Comparison of ENCODE assay signal across 21 cellular contexts in the genomic region with DNA sequence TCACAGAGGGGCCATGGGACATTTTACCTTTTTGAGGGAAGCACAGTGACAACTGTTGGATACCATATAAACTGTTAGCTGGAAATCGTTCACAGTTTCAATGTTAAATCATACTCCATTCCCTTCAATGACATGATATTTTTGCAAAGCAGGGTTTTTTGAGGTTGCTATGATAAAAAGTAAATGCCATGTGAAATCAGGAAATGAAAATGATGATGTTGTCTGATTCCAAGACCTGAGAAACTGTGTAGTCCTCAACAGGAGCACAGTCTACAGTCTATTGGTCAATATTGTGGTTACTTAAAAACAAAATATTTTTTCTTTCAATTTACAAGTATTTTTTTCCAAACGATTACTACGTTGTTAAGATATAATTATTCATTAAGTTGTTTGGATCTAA. TPM values are rescaled to one million over a fixed set of nuclear protein-coding genes. Genes with fewer than 3 reads are reported as not detected.
DNase-seq lines count a peak whose midpoint lies in the region; ATAC-seq and TF ChIP-seq lines count a peak whose summit lies in the region.
"Had no signal": no experiment of that assay in that cellular context is flagged by ENCODE, and none has a peak within 500 bp of the region (broad histone marks: within the 10 kb centered on the region; RNA-seq: fewer than 3 reads in every experiment).

No MANE protein-coding gene starts in this region.

- H3K27ac ChIP-seq in A673 (ENCODE audit: low read depth, low read length, poor library complexity, severe bottlenecking), result no peak overlapping the region
- H3K27ac ChIP-seq: ascending aorta, dorsolateral prefrontal cortex, SK-N-MC, thoracic aorta had no signal

- BruUV-seq in A673 (replicated peaks; lab: Mats Ljungman, UMichigan), result no TSS peak

- POLR2A ChIA-PET in A673 (lab: Charles Lee; ENCODE audit: low non-redundant PET), result no interaction called here

- intact Hi-C loops in activated T-helper 2 cell treated with anti-CD3 and anti-CD28 coated beads, Interferon-gamma antibody, Interleukin-2, Interleukin-4, amounts not matched to agents 10 μg/mL and 5 μg/mL and 100 μg/mL, durations not matched to agents 14 hours and 24 hours and 36 hours (cut with micrococcal nuclease), result loop anchor here (1.0 to 5.0 kb wide), 7 partner anchors 8 to 1608 kb away; a partner anchor contains a TSS
- intact Hi-C loops in A673 (cut with micrococcal nuclease; ENCODE audit: unreplicated experiment), result no loop called here

- no peaks in the 10 kb centered on the region for H3K27me3 Mint-ChIP-seq in stimulated activated naive CD8-positive, alpha-beta T cell treated with anti-CD3 and anti-CD28 coated beads, Interleukin-15, Interleukin-2, amounts not matched to agents 100 ng/mL and 50 ng/mL, for 24 hours
- no peaks in the 10 kb centered on the region for H3K27me3 Mint-ChIP-seq in activated T-helper 2 cell treated with anti-CD3 and anti-CD28 coated beads, Interferon-gamma antibody, Interleukin-2, Interleukin-4, amounts not matched to agents 10 μg/mL and 5 μg/mL and 100 μg/mL, durations not matched to agents 14 hours and 24 hours and 36 hours (ENCODE audit: low read depth)

- DNase-seq in stimulated activated naive CD8-positive, alpha-beta T cell treated with anti-CD3 and anti-CD28 coated beads, Interleukin-15, Interleukin-2, amounts not matched to agents 100 U/mL and 50 U/mL, for 24 hours, result no peak
- DNase-seq in MV-4-11 (lab: John Stamatoyannopoulos, UW), result peak; percentile 65
- no peak for DNase-seq in activated T-helper 2 cell treated with anti-CD3 and anti-CD28 coated beads, Interferon-gamma antibody, Interleukin-2, Interleukin-4, amounts not matched to agents 10 μg/mL and 5 μg/mL and 100 μg/mL, durations not matched to agents 14 hours and 24 hours and 36 hours (ENCODE audit: low spot score)
- DNase-seq in NCI-H1436 treated with DMSO at 0.1 percent for 48 hours (lab: John Stamatoyannopoulos, UW), result no peak
- no peak for DNase-seq in medulla oblongata (ENCODE audit: extremely low spot score)
- no peak for DNase-seq in A673 (ENCODE audit: low spot score)
- DNase-seq: activated gamma-delta T cell treated with Interleukin-2 at 50 U/mL for 16 hours, caudate nucleus, dorsolateral prefrontal cortex, glutamatergic neuron, kidney glomerular epithelial cell had no signal

- H3K4me1 ChIP-seq in A673 (ENCODE audit: insufficient read depth, low read length, poor library complexity, severe bottlenecking), result no peaks in the 10 kb centered on the region
- H3K4me1 ChIP-seq: ascending aorta had no signal

- H3K4me1 Mint-ChIP-seq in stimulated activated naive CD8-positive, alpha-beta T cell treated with anti-CD3 and anti-CD28 coated beads, Interleukin-15, Interleukin-2, amounts not matched to agents 100 ng/mL and 50 ng/mL, for 24 hours (ENCODE audit: low read depth), result peaks cover 97% of the 10 kb centered on the region
- H3K4me1 Mint-ChIP-seq in activated T-helper 2 cell treated with anti-CD3 and anti-CD28 coated beads, Interferon-gamma antibody, Interleukin-2, Interleukin-4, amounts not matched to agents 10 μg/mL and 5 μg/mL and 100 μg/mL, durations not matched to agents 14 hours and 24 hours and 36 hours (ENCODE audit: low read depth), result peaks cover 90% of the 10 kb centered on the region
- H3K4me1 Mint-ChIP-seq: GM23338, WTC11 had no signal

- no peak for ATAC-seq in stimulated activated naive CD8-positive, alpha-beta T cell treated with anti-CD3 and anti-CD28 coated beads, Interleukin-15, Interleukin-2, amounts not matched to agents 100 U/mL and 50 U/mL, for 24 hours
- ATAC-seq: GM23338, WTC11 had no signal

- H3K27me3 ChIP-seq in A673 (replicated peaks; ENCODE audit: insufficient read depth, low read depth, low read length, poor library complexity), result no peaks in the 10 kb centered on the region
- H3K27me3 ChIP-seq: ascending aorta had no signal

- CTCF ChIA-PET in A673 (lab: Charles Lee), result no interaction called here

- H3K9me3 ChIP-seq in A673 (ENCODE audit: low read depth, low read length, poor library complexity, severe bottlenecking), result no peaks in the 10 kb centered on the region
- H3K9me3 ChIP-seq: ascending aorta, thoracic aorta had no signal

- H3K9me3 Mint-ChIP-seq in stimulated activated naive CD8-positive, alpha-beta T cell treated with anti-CD3 and anti-CD28 coated beads, Interleukin-15, Interleukin-2, amounts not matched to agents 100 ng/mL and 50 ng/mL, for 24 hours, result peaks cover 4% of the 10 kb centered on the region
- peaks cover 9% of the 10 kb centered on the region for H3K9me3 Mint-ChIP-seq in activated T-helper 2 cell treated with anti-CD3 and anti-CD28 coated beads, Interferon-gamma antibody, Interleukin-2, Interleukin-4, amounts not matched to agents 10 μg/mL and 5 μg/mL and 100 μg/mL, durations not matched to agents 14 hours and 24 hours and 36 hours
- H3K9me3 Mint-ChIP-seq: GM23338, WTC11 had no signal

- no peaks in the 10 kb centered on the region for H3K36me3 ChIP-seq in A673 (ENCODE audit: insufficient read depth, low read length, poor library complexity, severe bottlenecking)
- H3K36me3 ChIP-seq: ascending aorta, thoracic aorta had no signal

- H3K4me3 Mint-ChIP-seq in stimulated activated naive CD8-positive, alpha-beta T cell treated with anti-CD3 and anti-CD28 coated beads, Interleukin-15, Interleukin-2, amounts not matched to agents 100 ng/mL and 50 ng/mL, for 24 hours, result peak overlapping the region; percentile 26
- H3K4me3 Mint-ChIP-seq in activated T-helper 2 cell treated with anti-CD3 and anti-CD28 coated beads, Interferon-gamma antibody, Interleukin-2, Interleukin-4, amounts not matched to agents 10 μg/mL and 5 μg/mL and 100 μg/mL, durations not matched to agents 14 hours and 24 hours and 36 hours (ENCODE audit: low read depth), result no peak overlapping the region
- H3K4me3 Mint-ChIP-seq: GM23338, WTC11 had no signal

- H3K36me3 Mint-ChIP-seq in stimulated activated naive CD8-positive, alpha-beta T cell treated with anti-CD3 and anti-CD28 coated beads, Interleukin-15, Interleukin-2, amounts not matched to agents 100 ng/mL and 50 ng/mL, for 24 hours (ENCODE audit: low read depth), result no peaks in the 10 kb centered on the region
- peaks cover 14% of the 10 kb centered on the region for H3K36me3 Mint-ChIP-seq in activated T-helper 2 cell treated with anti-CD3 and anti-CD28 coated beads, Interferon-gamma antibody, Interleukin-2, Interleukin-4, amounts not matched to agents 10 μg/mL and 5 μg/mL and 100 μg/mL, durations not matched to agents 14 hours and 24 hours and 36 hours (ENCODE audit: low read depth)
- H3K36me3 Mint-ChIP-seq: WTC11 had no signal

- H3K27ac Mint-ChIP-seq in stimulated activated naive CD8-positive, alpha-beta T cell treated with anti-CD3 and anti-CD28 coated beads, Interleukin-15, Interleukin-2, amounts not matched to agents 100 ng/mL and 50 ng/mL, for 24 hours, result peak overlapping the region; percentile 90
- H3K27ac Mint-ChIP-seq in activated T-helper 2 cell treated with anti-CD3 and anti-CD28 coated beads, Interferon-gamma antibody, Interleukin-2, Interleukin-4, amounts not matched to agents 10 μg/mL and 5 μg/mL and 100 μg/mL, durations not matched to agents 14 hours and 24 hours and 36 hours, result peak overlapping the region; percentile 84
- H3K27ac Mint-ChIP-seq: GM23338, WTC11 had no signal

- no peak overlapping the region for H3K4me3 ChIP-seq in A673 (ENCODE audit: low read depth, low read length, poor library complexity, severe bottlenecking)
- H3K4me3 ChIP-seq: ascending aorta, dorsolateral prefrontal cortex, GM23338, lung, SK-N-MC, thoracic aorta had no signal

- TF ChIP-seq CTCF in A673 (conservative IDR thresholded peaks at IDR 0.05; ENCODE audit: low read depth, low read length), result no peak

RNA-seq across cellular contexts. Expression of a gene that starts 24.0 kb away (rescaled TPM):
- total RNA-seq in activated T-helper 2 cell treated with anti-CD3 and anti-CD28 coated beads, Interferon-gamma antibody, Interleukin-2, Interleukin-4, amounts not matched to agents 10 μg/mL and 5 μg/mL and 100 μg/mL, durations not matched to agents 14 hours and 24 hours and 36 hours, result 229 and 237 TPM in 2 replicates
- total RNA-seq in A673 (2021), result 1.7 and 2.3 TPM in 2 replicates

RNA-seq across cellular contexts. Expression of a gene that starts 52.7 kb away (rescaled TPM):
- total RNA-seq in activated T-helper 2 cell treated with anti-CD3 and anti-CD28 coated beads, Interferon-gamma antibody, Interleukin-2, Interleukin-4, amounts not matched to agents 10 μg/mL and 5 μg/mL and 100 μg/mL, durations not matched to agents 14 hours and 24 hours and 36 hours, result 0.11 TPM in 2 replicates
- total RNA-seq in A673 (2021), result not detected in 2 replicates
- total RNA-seq: ascending aorta, NCI-H460, pulmonary artery endothelial cell, RPMI7951, thoracic aorta had no signal

Comparison
In these comparisons a context has a peak if more than half of its experiments do, and no peak if none do; other contexts are left out.
1. RNA of a gene that starts 24.0 kb away (total RNA-seq): 229 to 237 TPM in activated T-helper 2 cell treated with anti-CD3 and anti-CD28 coated beads, Interferon-gamma antibody, Interleukin-2, Interleukin-4, amounts not matched to agents 10 μg/mL and 5 μg/mL and 100 μg/mL, durations not matched to agents 14 hours and 24 hours and 36 hours; 1.7 to 2.3 TPM in A673; every median in the first group is over 10 times any median in the second.